15 cellular contexts compared by ENCODE assay signal in the genomic region with DNA sequence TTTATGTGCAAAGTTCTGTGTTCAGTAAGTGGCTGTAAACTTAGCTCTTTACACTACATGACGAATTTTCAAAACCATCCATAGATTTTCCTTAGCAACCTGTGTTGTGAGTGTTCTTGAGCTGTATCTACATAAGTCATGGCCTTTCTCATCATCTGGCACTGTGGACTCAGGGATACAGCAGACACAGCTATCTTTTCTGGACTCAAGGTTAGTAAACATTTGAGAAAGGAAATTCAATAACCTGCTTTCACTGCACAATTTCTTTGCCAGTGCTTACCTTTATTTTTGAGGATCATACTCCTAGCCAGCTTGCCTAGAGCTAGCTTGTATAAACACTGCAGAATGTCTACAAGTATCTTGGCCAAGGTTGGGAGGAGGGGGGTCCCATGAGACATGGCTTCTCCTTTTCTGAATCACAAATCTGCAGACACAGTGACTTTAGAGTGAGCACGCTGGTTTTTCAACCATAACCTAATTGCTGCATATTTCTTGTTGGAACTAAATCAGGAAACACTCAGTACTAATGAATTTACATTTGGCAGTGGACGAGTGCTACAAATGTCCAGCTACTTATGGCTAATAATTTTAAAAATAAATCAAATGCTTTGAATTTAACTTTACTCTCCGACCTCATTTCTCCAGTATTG. TPM values are rescaled to one million over a fixed set of nuclear protein-coding genes. Genes with fewer than 3 reads are reported as not detected.
DNase-seq lines count a peak whose midpoint lies in the region; ATAC-seq and TF ChIP-seq lines count a peak whose summit lies in the region.
"Had no signal": no experiment of that assay in that cellular context is flagged by ENCODE, and none has a peak within 500 bp of the region (broad histone marks: within the 10 kb centered on the region; RNA-seq: fewer than 3 reads in every experiment).

No MANE protein-coding gene starts in this region.

- H3K9me3 ChIP-seq in MG63 = no peaks in the 10 kb centered on the region
- H3K9me3 ChIP-seq in left lung = no peaks in the 10 kb centered on the region
- H3K9me3 ChIP-seq: ascending aorta had no signal

- ATAC-seq in left lung = peak; percentile 64
- no peak for ATAC-seq in HG02763 (IDR thresholded peaks at IDR 0.05; ENCODE audit: unreplicated experiment)
- ATAC-seq in GM21526 (IDR thresholded peaks at IDR 0.05; ENCODE audit: low FRiP score, unreplicated experiment) = no peak

- no peak overlapping the region for H3K4me3 ChIP-seq in AG04449 (ENCODE audit: low read depth, low read length)
- no peak overlapping the region for H3K4me3 ChIP-seq in MG63
- no peak overlapping the region for H3K4me3 ChIP-seq in left lung
- H3K4me3 ChIP-seq: ascending aorta, skin epidermis had no signal

- peak; percentile 72 for DNase-seq in AG04449 (ENCODE audit: low read depth, low spot score)
- DNase-seq in MG63 = peak; percentile 78
- peak; percentile 61 for DNase-seq in cerebellar cortex (ENCODE audit: low spot score)
- no peak for DNase-seq in left lung
- no peak for DNase-seq in occipital lobe (lab: John Stamatoyannopoulos, UW)
- DNase-seq in 8988T = no peak
- DNase-seq: activated CD4-positive, alpha-beta memory T cell treated with anti-CD3 and anti-CD28 coated beads for 36 hours; effector CD8-positive, alpha-beta T cell; head of caudate nucleus; NCI-H146 had no signal

- H3K36me3 ChIP-seq in MG63 = peaks cover 93% of the 10 kb centered on the region
- no peaks in the 10 kb centered on the region for H3K36me3 ChIP-seq in left lung
- H3K36me3 ChIP-seq: ascending aorta had no signal

- H3K27ac ChIP-seq in left lung = no peak overlapping the region
- H3K27ac ChIP-seq: ascending aorta had no signal

- intact Hi-C loops in left lung (cut with DNase I) = no loop called here

- TF ChIP-seq CTCF in AG04449 (IDR thresholded peaks at IDR 0.05; ENCODE audit: insufficient read depth, low read length, missing control alignments) (no peak), left lung (IDR thresholded peaks at IDR 0.05) (no peak)

- POLR2A ChIA-PET in AG04449 (lab: Yijun Ruan, JAX) = no interaction called here

- peaks cover 0 to 8% of the 10 kb centered on the region in 2 donors for H3K4me1 ChIP-seq in left lung

- CTCF ChIA-PET in AG04449 (lab: Yijun Ruan, JAX) = interaction anchor here (1.5 to 1.6 kb wide), 2 partner anchors 13 to 58 kb away, joined by 3 to 6 read pairs; no protein-coding TSS in a partner anchor

- H3K27me3 ChIP-seq in MG63 (no peaks in the 10 kb centered on the region), left lung (no peaks in the 10 kb centered on the region)
- H3K27me3 ChIP-seq: ascending aorta had no signal

RNA-seq across cellular contexts. Expression of gene ADAMTS5, which starts 27.2 kb away (rescaled TPM):
- total RNA-seq in MG63 (2014; rRNA removed; shearing (Covaris generic); ENCODE audit: low replicate concordance) = 8.4 and 10.3 TPM in 2 replicates
- total RNA-seq in left lung = 1 to 10 TPM; 1.5 to 3.5 TPM
- 1.4 TPM for total RNA-seq in occipital lobe
- total RNA-seq: activated CD4-positive, alpha-beta memory T cell treated with anti-CD3 and anti-CD28 coated beads for 36 hours; activated T-helper 2 cell treated with anti-CD3 and anti-CD28 coated beads, Interferon-gamma antibody, Interleukin-2, Interleukin-4, amounts not matched to agents 10 μg/mL and 5 μg/mL and 100 μg/mL, durations not matched to agents 14 hours and 24 hours and 36 hours had no signal

Comparison
In these comparisons a context has a peak if more than half of its experiments do, and no peak if none do; other contexts are left out.
1. DNase-seq: peak in AG04449 (single experiment), MG63 (single experiment) and cerebellar cortex (single experiment); none in left lung (0 of 2), occipital lobe (single experiment) and 8988T (single experiment).